In the genomic region with DNA sequence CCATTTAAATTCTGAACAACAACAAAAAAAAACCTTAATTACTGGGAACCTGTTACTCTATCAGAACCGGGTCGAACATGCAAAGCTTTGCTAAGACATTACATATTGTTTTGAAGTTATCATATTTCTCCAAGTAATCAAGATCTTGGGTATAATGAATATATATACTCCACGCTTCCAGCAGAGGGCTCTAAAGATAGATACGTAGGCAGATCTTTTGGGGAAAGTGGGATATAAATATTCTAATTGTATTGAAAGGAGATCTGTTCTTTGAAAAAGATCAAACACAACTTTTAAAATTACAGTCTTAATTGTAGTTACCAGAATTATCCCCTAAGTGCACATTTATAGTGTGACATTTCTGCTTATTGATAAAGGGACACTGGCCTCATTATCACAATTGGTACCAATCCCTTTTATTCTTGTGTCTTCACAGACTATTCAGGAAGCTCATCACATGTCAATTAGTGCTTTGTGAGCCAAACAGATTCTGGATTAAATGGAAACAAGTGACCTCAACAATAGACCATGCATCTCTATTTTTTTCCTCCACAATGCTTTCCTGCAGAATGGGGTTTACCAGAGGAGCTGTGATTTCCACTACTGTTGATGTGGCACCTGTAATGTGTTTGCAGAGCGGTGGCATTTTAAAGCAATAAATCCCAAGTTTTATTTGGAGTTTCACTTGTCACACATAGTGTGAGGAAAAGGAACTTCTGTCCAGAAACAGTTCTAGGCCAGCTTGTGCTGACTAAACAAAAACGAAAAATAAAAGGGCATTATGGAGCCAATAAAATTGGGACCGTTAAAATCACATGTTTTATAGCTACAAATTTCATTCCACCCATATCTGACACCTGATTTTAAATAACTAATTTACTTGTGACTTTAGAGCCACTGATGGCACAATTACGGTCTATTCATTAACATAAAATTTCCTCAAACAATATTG, we compare ENCODE assay signal across 8 cellular contexts.
DNase-seq lines count a peak whose midpoint lies in the region; ATAC-seq and TF ChIP-seq lines count a peak whose summit lies in the region.

No MANE protein-coding gene starts in this region.

- no peak overlapping the region for H4K91ac ChIP-seq in neuronal stem cell (ENCODE audit: low read depth, low read length, poor library complexity)

- intact Hi-C loops in colonic mucosa (cut with DNase I) = loop anchor here (5.0 kb wide), 1 partner anchor 356 kb away; no protein-coding TSS in a partner anchor
- intact Hi-C loops in activated T-helper 1 cell treated with anti-CD3 and anti-CD28 coated beads, Interleukin-12 subunit alpha, Interleukin-12 subunit beta, Interleukin-2, Interleukin-4 antibody, amounts not matched to agents 30 ng/mL and 10 ng/mL and 1 ng/mL, durations not matched to agents 14 hours and 24 hours and 36 hours (cut with micrococcal nuclease) = loop anchor here (1.0 kb wide), 2 partner anchors 354 to 402 kb away; no protein-coding TSS in a partner anchor

- WGBS in neuronal stem cell (ENCODE audit: extremely low coverage in 2 of 2, insufficient read length in 2 of 2, insufficient replicate concordance in 1 of 2), 2 donors = no CpG with 5 or more reads among the region's 8 CpGs

- no peaks in the 10 kb centered on the region for H3K36me3 Mint-ChIP-seq in activated T-helper 1 cell treated with anti-CD3 and anti-CD28 coated beads, Interleukin-12 subunit alpha, Interleukin-12 subunit beta, Interleukin-2, Interleukin-4 antibody, amounts not matched to agents 30 ng/mL and 10 ng/mL and 1 ng/mL, durations not matched to agents 14 hours and 24 hours and 36 hours (ENCODE audit: low read depth)
- H3K36me3 Mint-ChIP-seq in natural killer cell treated with Interleukin-12 subunit alpha and Interleukin-12 subunit beta and Interleukin-15 and Interleukin-18, amount 100 ng/mL, for 72 hours = no peaks in the 10 kb centered on the region

- no peaks in the 10 kb centered on the region for H3K9me3 Mint-ChIP-seq in activated T-helper 1 cell treated with anti-CD3 and anti-CD28 coated beads, Interleukin-12 subunit alpha, Interleukin-12 subunit beta, Interleukin-2, Interleukin-4 antibody, amounts not matched to agents 30 ng/mL and 10 ng/mL and 1 ng/mL, durations not matched to agents 14 hours and 24 hours and 36 hours
- no peaks in the 10 kb centered on the region for H3K9me3 Mint-ChIP-seq in natural killer cell treated with Interleukin-12 subunit alpha and Interleukin-12 subunit beta and Interleukin-15 and Interleukin-18, amount 100 ng/mL, for 72 hours

- H2AK5ac ChIP-seq in neuronal stem cell (ENCODE audit: low read depth, low read length) = no peak overlapping the region

- H3K4me1 ChIP-seq in colonic mucosa (no peaks in the 10 kb centered on the region), neuronal stem cell (ENCODE audit: control insufficient read depth in 2 of 2, insufficient read depth in 1 of 2, low read depth in 1 of 2, low read length in 2 of 2) (peaks cover 0 to 9% of the 10 kb centered on the region in 2 donors)

- no peak overlapping the region for H3K18ac ChIP-seq in neuronal stem cell (ENCODE audit: low read length)

- no peaks in the 10 kb centered on the region for H3K4me1 Mint-ChIP-seq in activated T-helper 1 cell treated with anti-CD3 and anti-CD28 coated beads, Interleukin-12 subunit alpha, Interleukin-12 subunit beta, Interleukin-2, Interleukin-4 antibody, amounts not matched to agents 30 ng/mL and 10 ng/mL and 1 ng/mL, durations not matched to agents 14 hours and 24 hours and 36 hours (ENCODE audit: low read depth)
- no peaks in the 10 kb centered on the region for H3K4me1 Mint-ChIP-seq in natural killer cell treated with Interleukin-12 subunit alpha and Interleukin-12 subunit beta and Interleukin-15 and Interleukin-18, amount 100 ng/mL, for 72 hours (ENCODE audit: low read depth in 2 of 2)

- H2AFZ ChIP-seq in neuronal stem cell (ENCODE audit: low read length) = no peak overlapping the region

- H3K27ac ChIP-seq in colonic mucosa = no peak overlapping the region
- no peak overlapping the region for H3K27ac ChIP-seq in neuronal stem cell (replicated peaks; ENCODE audit: low read length)

- H3K36me3 ChIP-seq in colonic mucosa (no peaks in the 10 kb centered on the region), neuronal stem cell (replicated peaks in 1 of 2; ENCODE audit: control insufficient read depth in 2 of 2, insufficient read depth in 2 of 2, low read length in 2 of 2) (peaks cover 0 to 1% of the 10 kb centered on the region in 2 donors)

- H3K9ac ChIP-seq in colonic mucosa (ENCODE audit: low read depth in 2 of 2, low read length in 2 of 2) (no peak overlapping the region), neuronal stem cell (ENCODE audit: low read depth, low read length, poor library complexity) (no peak overlapping the region)

- no peak overlapping the region for H2BK5ac ChIP-seq in neuronal stem cell (ENCODE audit: low read length)

- DNase-seq in NCI-H510A treated with DMSO at 0.1 percent for 48 hours (lab: John Stamatoyannopoulos, UW) (peak; percentile 46), NCI-H510A (lab: John Stamatoyannopoulos, UW) (no peak), NCI-H345 treated with DMSO at 0.1 percent for 48 hours (lab: John Stamatoyannopoulos, UW; ENCODE audit: unreplicated experiment) (peak; percentile 26), colonic mucosa (no peak), neuronal stem cell (ENCODE audit: low spot score) (peak; percentile 54)
- no peak for DNase-seq in activated T-helper 1 cell treated with anti-CD3 and anti-CD28 coated beads, Interleukin-12 subunit alpha, Interleukin-12 subunit beta, Interleukin-2, Interleukin-4 antibody, amounts not matched to agents 30 ng/mL and 10 ng/mL and 1 ng/mL, durations not matched to agents 14 hours and 24 hours and 36 hours (ENCODE audit: low spot score)
- no peak for DNase-seq in natural killer cell treated with Interleukin-12 subunit alpha and Interleukin-12 subunit beta and Interleukin-15 and Interleukin-18, amount 100 ng/mL, for 72 hours (ENCODE audit: low spot score)

- no peak overlapping the region for H3K23ac ChIP-seq in neuronal stem cell (ENCODE audit: low read depth, low read length, poor library complexity)

- H3K79me1 ChIP-seq in neuronal stem cell (ENCODE audit: low read depth, low read length) = no peaks in the 10 kb centered on the region

- no peak overlapping the region for H3K27ac Mint-ChIP-seq in activated T-helper 1 cell treated with anti-CD3 and anti-CD28 coated beads, Interleukin-12 subunit alpha, Interleukin-12 subunit beta, Interleukin-2, Interleukin-4 antibody, amounts not matched to agents 30 ng/mL and 10 ng/mL and 1 ng/mL, durations not matched to agents 14 hours and 24 hours and 36 hours
- H3K27ac Mint-ChIP-seq in natural killer cell treated with Interleukin-12 subunit alpha and Interleukin-12 subunit beta and Interleukin-15 and Interleukin-18, amount 100 ng/mL, for 72 hours = no peak overlapping the region

- no peak overlapping the region for H3K4me3 Mint-ChIP-seq in activated T-helper 1 cell treated with anti-CD3 and anti-CD28 coated beads, Interleukin-12 subunit alpha, Interleukin-12 subunit beta, Interleukin-2, Interleukin-4 antibody, amounts not matched to agents 30 ng/mL and 10 ng/mL and 1 ng/mL, durations not matched to agents 14 hours and 24 hours and 36 hours
- H3K4me3 Mint-ChIP-seq in natural killer cell treated with Interleukin-12 subunit alpha and Interleukin-12 subunit beta and Interleukin-15 and Interleukin-18, amount 100 ng/mL, for 72 hours = no peak overlapping the region

- no peak overlapping the region for H2BK120ac ChIP-seq in neuronal stem cell (ENCODE audit: low read depth, low read length)

- H3K9me3 ChIP-seq in colonic mucosa (no peaks in the 10 kb centered on the region), neuronal stem cell (replicated peaks in 1 of 2; ENCODE audit: control insufficient read depth in 2 of 2, insufficient read depth in 1 of 2, low read depth in 1 of 2, low read length in 2 of 2) (no peaks in the 10 kb centered on the region)

- no peak overlapping the region for H3K4me3 ChIP-seq in colonic mucosa
- H3K4me3 ChIP-seq in neuronal stem cell (ENCODE audit: low read length in 2 of 2) = no peak overlapping the region

- H3K27me3 Mint-ChIP-seq in activated T-helper 1 cell treated with anti-CD3 and anti-CD28 coated beads, Interleukin-12 subunit alpha, Interleukin-12 subunit beta, Interleukin-2, Interleukin-4 antibody, amounts not matched to agents 30 ng/mL and 10 ng/mL and 1 ng/mL, durations not matched to agents 14 hours and 24 hours and 36 hours (ENCODE audit: insufficient read depth) = no peaks in the 10 kb centered on the region
- no peaks in the 10 kb centered on the region for H3K27me3 Mint-ChIP-seq in natural killer cell treated with Interleukin-12 subunit alpha and Interleukin-12 subunit beta and Interleukin-15 and Interleukin-18, amount 100 ng/mL, for 72 hours

- no peak overlapping the region for H2BK15ac ChIP-seq in neuronal stem cell (ENCODE audit: low read length)

- ATAC-seq in natural killer cell treated with Interleukin-12 subunit alpha and Interleukin-12 subunit beta and Interleukin-15 and Interleukin-18, amount 100 ng/mL, for 72 hours = no peak
- no peak for ATAC-seq in GM18858 (IDR thresholded peaks at IDR 0.05; ENCODE audit: unreplicated experiment)

- H3K4ac ChIP-seq in neuronal stem cell (ENCODE audit: low read length) = no peak overlapping the region

- H2BK12ac ChIP-seq in neuronal stem cell (ENCODE audit: low read length) = no peak overlapping the region

- no peaks in the 10 kb centered on the region for H3K27me3 ChIP-seq in colonic mucosa
- no peaks in the 10 kb centered on the region for H3K27me3 ChIP-seq in neuronal stem cell (ENCODE audit: control insufficient read depth in 3 of 3, insufficient read depth in 3 of 3, low read depth in 1 of 3, low read length in 3 of 3)

- no peak overlapping the region for H3K4me2 ChIP-seq in neuronal stem cell (ENCODE audit: insufficient read depth, low read length, poor library complexity, severe bottlenecking)

- no peak overlapping the region for H3K14ac ChIP-seq in neuronal stem cell (ENCODE audit: low read length)

- H4K8ac ChIP-seq in neuronal stem cell (ENCODE audit: low read depth, low read length) = no peak overlapping the region

- TF ChIP-seq CTCF in colonic mucosa (IDR thresholded peaks at IDR 0.05) = peak; percentile 43

Comparison
In these comparisons a context has a peak if more than half of its experiments do, and no peak if none do; other contexts are left out.
1. DNase-seq: peak in NCI-H510A treated with DMSO at 0.1 percent for 48 hours (single experiment), NCI-H345 treated with DMSO at 0.1 percent for 48 hours (single experiment) and neuronal stem cell (single experiment); none in NCI-H510A (single experiment), colonic mucosa (single experiment), activated T-helper 1 cell treated with anti-CD3 and anti-CD28 coated beads, Interleukin-12 subunit alpha, Interleukin-12 subunit beta, Interleukin-2, Interleukin-4 antibody, amounts not matched to agents 30 ng/mL and 10 ng/mL and 1 ng/mL, durations not matched to agents 14 hours and 24 hours and 36 hours (single experiment) and natural killer cell treated with Interleukin-12 subunit alpha and Interleukin-12 subunit beta and Interleukin-15 and Interleukin-18, amount 100 ng/mL, for 72 hours (single experiment).